ENCODE assay signal across 11 cellular contexts in genomic region chr4:113469023-113469390, GRCh38.
DNase-seq lines count a peak whose midpoint lies in the region; ATAC-seq and TF ChIP-seq lines count a peak whose summit lies in the region.
"Had no signal": no experiment of that assay in that cellular context is flagged by ENCODE, and none has a peak within 500 bp of the region (broad histone marks: within the 10 kb centered on the region; RNA-seq: fewer than 3 reads in every experiment).

No MANE protein-coding gene starts in this region.

- H3K4me3 ChIP-seq in left lung: no peak overlapping the region
- no peak overlapping the region for H3K4me3 ChIP-seq in testis

- no peak for TF ChIP-seq POLR2A in testis (IDR thresholded peaks at IDR 0.05)

- TF ChIP-seq CTCF in left lung (IDR thresholded peaks at IDR 0.05) (no peak), testis (IDR thresholded peaks at IDR 0.05) (no peak)

- intact Hi-C loops in left lung (cut with DNase I): no loop called here
- intact Hi-C loops in testis (cut with DNase I; ENCODE audit: low total_unique reads): no loop called here

- H3K27me3 ChIP-seq in left lung (no peaks in the 10 kb centered on the region), testis (no peaks in the 10 kb centered on the region)

- peak; percentile 46 for DNase-seq in LHCN-M2 (ENCODE audit: low read depth)
- DNase-seq in caudate nucleus (lab: John Stamatoyannopoulos, UW): no peak
- DNase-seq in left lung: no peak
- DNase-seq in testis: no peak
- no peak for DNase-seq in LoVo (ENCODE audit: low spot score)
- no peak for DNase-seq in GM19238 (ENCODE audit: insufficient read length, low spot score)
- no peak for DNase-seq in NCI-H2196 treated with DMSO at 0.1 percent for 48 hours (lab: John Stamatoyannopoulos, UW; ENCODE audit: unreplicated experiment)
- DNase-seq: DMS79 treated with DMSO at 0.1 percent for 48 hours; effector CD4-positive, alpha-beta T cell; NCI-H1092 had no signal

- peaks cover 0 to 5% of the 10 kb centered on the region in 2 donors for H3K36me3 ChIP-seq in left lung
- H3K36me3 ChIP-seq in testis (ENCODE audit: low read depth, missing control alignments): no peaks in the 10 kb centered on the region

- H3K27ac ChIP-seq in caudate nucleus (ENCODE audit: low read depth, low read length) (peak overlapping the region; percentile 31), left lung (peak overlapping the region; percentile 87 to 90), testis (peak overlapping the region; percentile 74 to 81)

- 51 to 85% methylated on average over 1 of the region's 1 CpG for WGBS in testis, 2 donors

- H3K9me3 ChIP-seq in left lung (no peaks in the 10 kb centered on the region), testis (no peaks in the 10 kb centered on the region)

- peaks cover 0 to 27% of the 10 kb centered on the region in 2 donors for H3K4me1 ChIP-seq in left lung
- peaks cover 9% of the 10 kb centered on the region for H3K4me1 ChIP-seq in testis

- ATAC-seq in left lung: no peak
- no peak for ATAC-seq in GM19351 (IDR thresholded peaks at IDR 0.05; ENCODE audit: unreplicated experiment)

Comparison
In these comparisons a context has a peak if more than half of its experiments do, and no peak if none do; other contexts are left out.
1. H3K27ac ChIP-seq: peak in every context shown above with its lines; median percentile 88 in left lung; 78 in testis; 31 in caudate nucleus.